1 cellular context compared by ENCODE assay signal in the genomic region with DNA sequence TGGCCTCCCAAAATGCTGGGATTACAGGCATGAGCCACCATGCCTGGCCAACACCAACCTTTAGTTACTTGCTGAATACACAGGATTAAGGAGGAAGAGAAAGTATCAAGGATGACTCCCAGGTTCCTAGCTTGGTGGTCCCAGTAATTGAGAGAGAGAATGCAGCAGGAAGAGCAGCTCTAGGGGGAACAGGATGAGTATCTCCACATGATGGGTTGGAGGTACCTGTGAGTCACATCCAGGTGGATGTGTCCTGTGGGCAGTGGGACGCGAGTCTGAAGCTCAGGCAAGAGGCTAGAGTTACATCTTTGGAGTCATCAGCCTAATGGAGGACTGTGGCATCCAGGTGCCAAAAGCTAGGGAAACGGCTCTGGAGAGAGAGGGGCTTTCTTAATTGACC.
TF ChIP-seq lines count a peak whose summit lies in the region.

No MANE protein-coding gene starts in this region.

TF ChIP-seq in HepG2, 621 proteins besides CTCF, POLR2A, EP300 and RAD21 (continued from another document):
- TF ChIP-seq, protein P1, sequence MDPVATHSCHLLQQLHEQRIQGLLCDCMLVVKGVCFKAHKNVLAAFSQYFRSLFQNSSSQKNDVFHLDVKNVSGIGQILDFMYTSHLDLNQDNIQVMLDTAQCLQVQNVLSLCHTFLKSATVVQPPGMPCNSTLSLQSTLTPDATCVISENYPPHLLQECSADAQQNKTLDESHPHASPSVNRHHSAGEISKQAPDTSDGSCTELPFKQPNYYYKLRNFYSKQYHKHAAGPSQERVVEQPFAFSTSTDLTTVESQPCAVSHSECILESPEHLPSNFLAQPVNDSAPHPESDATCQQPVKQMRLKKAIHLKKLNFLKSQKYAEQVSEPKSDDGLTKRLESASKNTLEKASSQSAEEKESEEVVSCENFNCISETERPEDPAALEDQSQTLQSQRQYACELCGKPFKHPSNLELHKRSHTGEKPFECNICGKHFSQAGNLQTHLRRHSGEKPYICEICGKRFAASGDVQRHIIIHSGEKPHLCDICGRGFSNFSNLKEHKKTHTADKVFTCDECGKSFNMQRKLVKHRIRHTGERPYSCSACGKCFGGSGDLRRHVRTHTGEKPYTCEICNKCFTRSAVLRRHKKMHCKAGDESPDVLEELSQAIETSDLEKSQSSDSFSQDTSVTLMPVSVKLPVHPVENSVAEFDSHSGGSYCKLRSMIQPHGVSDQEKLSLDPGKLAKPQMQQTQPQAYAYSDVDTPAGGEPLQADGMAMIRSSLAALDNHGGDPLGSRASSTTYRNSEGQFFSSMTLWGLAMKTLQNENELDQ (CRISPR knock-in tag; IDR thresholded peaks at IDR 0.05; ENCODE audit: borderline replicate concordance), result no peak
- TF ChIP-seq CHD4 (IDR thresholded peaks at IDR 0.05; ENCODE audit: borderline replicate concordance, low read length) (no peak), ZMYM2 (CRISPR knock-in tag; IDR thresholded peaks at IDR 0.05) (no peak), NR2F1 (CRISPR knock-in tag; IDR thresholded peaks at IDR 0.05) (no peak), RBM39 (IDR thresholded peaks at IDR 0.05; ENCODE audit: low read depth, low read length, poor library complexity, severe bottlenecking) (no peak), FOXP4 (CRISPR knock-in tag; IDR thresholded peaks at IDR 0.05) (no peak), KDM2A (CRISPR knock-in tag; IDR thresholded peaks at IDR 0.05; ENCODE audit: borderline replicate concordance, low read depth) (no peak)
